In genomic region chr9:129278391-129279237, GRCh38 we compare ENCODE assay signal across 10 cellular contexts.
A peak's percentile ranks its signal among the peaks of the same experiment; 100 is the strongest.
DNase-seq lines count a peak whose midpoint lies in the region; ATAC-seq, FAIRE-seq and TF ChIP-seq lines count a peak whose summit lies in the region.
"Had no signal": no experiment of that assay in that cellular context is flagged by ENCODE, and none has a peak within 500 bp of the region (broad histone marks: within the 10 kb centered on the region; RNA-seq: fewer than 3 reads in every experiment).

No MANE protein-coding gene starts in this region.

- no peak overlapping the region; the same call in 1 of the 2 replicates for H2AFZ ChIP-seq in OCI-LY7 (ENCODE audit: low read length)
- H2AFZ ChIP-seq in keratinocyte (ENCODE audit: control insufficient read depth, low read length), result peak overlapping the region; percentile 61

- CTCF ChIA-PET in OCI-LY7 (lab: Charles Lee; ENCODE audit: unreplicated experiment), result no interaction called here

- dilution Hi-C loops in keratinocyte (cut with MboI; ENCODE audit: extremely low pct_ligation_motif_present, low sequenced_read_pairs), result no loop called here

- peak overlapping the region; percentile 32 for H3K4me2 ChIP-seq in OCI-LY7 (ENCODE audit: low read length)
- H3K4me2 ChIP-seq in keratinocyte (ENCODE audit: control insufficient read depth, extremely low read depth, insufficient read depth, low read depth, low read length), result peak overlapping the region; percentile 63

- 82 to 83% methylated on average over 16 of the region's 16 CpGs for WGBS in heart right ventricle, 2 donors

- H3K9me1 ChIP-seq in keratinocyte (ENCODE audit: control insufficient read depth, extremely low read depth, insufficient read depth, low read length), result no peaks in the 10 kb centered on the region

- no peaks in the 10 kb centered on the region for H4K20me1 ChIP-seq in OCI-LY7 (ENCODE audit: insufficient read depth, low read length)
- H4K20me1 ChIP-seq in keratinocyte (ENCODE audit: control insufficient read depth, extremely low read depth, insufficient read depth, low read length), result no peaks in the 10 kb centered on the region

- no peaks in the 10 kb centered on the region for H3K9me2 ChIP-seq in OCI-LY7 (ENCODE audit: insufficient read depth, low read length)

- no peaks in the 10 kb centered on the region for H3K79me2 ChIP-seq in OCI-LY7 (ENCODE audit: insufficient read depth, low read depth, low read length)
- H3K79me2 ChIP-seq in keratinocyte (ENCODE audit: control insufficient read depth, insufficient read depth, low read length), result no peaks in the 10 kb centered on the region

- TF ChIP-seq CTCF in cardiac muscle cell (IDR thresholded peaks at IDR 0.05; ENCODE audit: low read depth, low read length) (no peak), heart right ventricle (IDR thresholded peaks at IDR 0.05) (no peak), OCI-LY7 (conservative IDR thresholded peaks at IDR 0.05; ENCODE audit: low read length) (no peak), keratinocyte (optimal IDR thresholded peaks at IDR 0.05 in 1 of 3, IDR thresholded peaks at IDR 0.05 in 1 of 3, conservative IDR thresholded peaks at IDR 0.05 in 1 of 3; ENCODE audit: extremely low read depth in 1 of 3, insufficient read depth in 2 of 3, low read length in 3 of 3) (no peak)

- peak overlapping the region; percentile 74 for H3K27ac ChIP-seq in cardiac muscle cell
- H3K27ac ChIP-seq in heart right ventricle, result no peak overlapping the region
- H3K27ac ChIP-seq in OCI-LY7 (ENCODE audit: low read depth, low read length, poor library complexity, severe bottlenecking), result no peak overlapping the region
- H3K27ac ChIP-seq in keratinocyte (ENCODE audit: control insufficient read depth, insufficient read depth, low read length), result peak overlapping the region; percentile 63

- DNase-seq in cardiac muscle cell (ENCODE audit: low read depth in 1 of 2, low spot score in 1 of 2) (no peak), heart right ventricle (no peak), OCI-LY7 (ENCODE audit: low spot score) (peak; percentile 43), keratinocyte (ENCODE audit: low read depth, low spot score) (peak; percentile 56), urothelium cell line (ENCODE audit: low spot score) (peak; percentile 93), SKM-1 treated with dmso at 0.1 percent for 144 hours (lab: John Stamatoyannopoulos, UW; ENCODE audit: unreplicated experiment) (no peak), DMS 273 (lab: John Stamatoyannopoulos, UW; ENCODE audit: unreplicated experiment) (no peak), SKM-1 (lab: John Stamatoyannopoulos, UW; ENCODE audit: unreplicated experiment) (no peak)
- DNase-seq: CD4-positive, CD25-positive, alpha-beta regulatory T cell; stimulated activated CD4-positive, alpha-beta T cell treated with anti-CD3 and anti-CD28 coated beads, Interleukin-1b, Interleukin-23, amount 100 ng/mL, for 48 hours had no signal

- H3K36me3 ChIP-seq in cardiac muscle cell (no peaks in the 10 kb centered on the region), heart right ventricle (no peaks in the 10 kb centered on the region), OCI-LY7 (ENCODE audit: insufficient read depth, low read length) (no peaks in the 10 kb centered on the region), keratinocyte (ENCODE audit: control insufficient read depth in 2 of 2, extremely low read depth in 1 of 2, insufficient read depth in 2 of 2, low read length in 2 of 2) (no peaks in the 10 kb centered on the region)

- no TSS peak for BruUV-seq in OCI-LY7 (replicated peaks; lab: Mats Ljungman, UMichigan)

- no peaks in the 10 kb centered on the region for H3K9me3 ChIP-seq in cardiac muscle cell (ENCODE audit: low read depth)
- no peaks in the 10 kb centered on the region for H3K9me3 ChIP-seq in heart right ventricle
- H3K9me3 ChIP-seq in OCI-LY7 (ENCODE audit: low read length), result no peaks in the 10 kb centered on the region
- H3K9me3 ChIP-seq in keratinocyte (ENCODE audit: control insufficient read depth, low read depth, low read length), result no peaks in the 10 kb centered on the region

- POLR2A ChIA-PET in OCI-LY7 (lab: Charles Lee), result no interaction called here

- intact Hi-C loops in heart right ventricle (cut with DNase I), result no loop called here
- intact Hi-C loops in OCI-LY7 (cut with micrococcal nuclease; ENCODE audit: unreplicated experiment), result no loop called here

- H3K27me3 ChIP-seq in cardiac muscle cell, result no peaks in the 10 kb centered on the region
- H3K27me3 ChIP-seq in heart right ventricle, result peaks cover 0 to 5% (median 0%) of the 10 kb centered on the region in 7 donors
- no peaks in the 10 kb centered on the region for H3K27me3 ChIP-seq in keratinocyte (ENCODE audit: control insufficient read depth, extremely low read depth, insufficient read depth, low read length)

- peak overlapping the region; percentile 48 for H3K9ac ChIP-seq in keratinocyte (ENCODE audit: control insufficient read depth, extremely low read depth, insufficient read depth, low read length)

- ATAC-seq in heart right ventricle, result no peak

- FAIRE-seq in keratinocyte (lab: Jason Lieb, UNC) (peak; percentile 87), urothelium cell line (lab: Jason Lieb, UNC) (peak; percentile 98)

- H3K4me3 ChIP-seq in cardiac muscle cell (no peak overlapping the region), heart right ventricle (no peak overlapping the region), OCI-LY7 (ENCODE audit: low read depth, low read length, poor library complexity, severe bottlenecking) (no peak overlapping the region), keratinocyte (ENCODE audit: control insufficient read depth in 2 of 3, extremely low read depth in 1 of 3, insufficient read depth in 2 of 3, low read depth in 1 of 3, low read length in 3 of 3) (peak overlapping the region in 2 of 3 experiments; percentile 40 to 53)

- peaks cover 36% of the 10 kb centered on the region for H3K4me1 ChIP-seq in cardiac muscle cell (ENCODE audit: low read depth)
- peaks cover 0 to 24% (median 7%) of the 10 kb centered on the region in 9 donors for H3K4me1 ChIP-seq in heart right ventricle
- H3K4me1 ChIP-seq in OCI-LY7 (ENCODE audit: insufficient read depth, low read length, poor library complexity, severe bottlenecking), result peaks cover 42% of the 10 kb centered on the region
- peaks cover 30% of the 10 kb centered on the region for H3K4me1 ChIP-seq in keratinocyte (ENCODE audit: control insufficient read depth, extremely low read depth, insufficient read depth, low read length)

Comparison
In these comparisons a context has a peak if more than half of its experiments do, and no peak if none do; other contexts are left out.
1. H3K27ac ChIP-seq: peak in cardiac muscle cell (single experiment) and keratinocyte (single experiment); none in heart right ventricle (0 of 10) and OCI-LY7 (single experiment).
2. DNase-seq: peak in OCI-LY7 (single experiment), keratinocyte (single experiment) and urothelium cell line (single experiment); none in cardiac muscle cell (0 of 2), heart right ventricle (0 of 2), SKM-1 treated with dmso at 0.1 percent for 144 hours (single experiment), DMS 273 (single experiment) and SKM-1 (single experiment).
3. H3K4me3 ChIP-seq: peak in keratinocyte (2 of 3); none in cardiac muscle cell (single experiment), heart right ventricle (0 of 10) and OCI-LY7 (single experiment).